Comparison of ENCODE assay signal across 8 cellular contexts in the genomic region with DNA sequence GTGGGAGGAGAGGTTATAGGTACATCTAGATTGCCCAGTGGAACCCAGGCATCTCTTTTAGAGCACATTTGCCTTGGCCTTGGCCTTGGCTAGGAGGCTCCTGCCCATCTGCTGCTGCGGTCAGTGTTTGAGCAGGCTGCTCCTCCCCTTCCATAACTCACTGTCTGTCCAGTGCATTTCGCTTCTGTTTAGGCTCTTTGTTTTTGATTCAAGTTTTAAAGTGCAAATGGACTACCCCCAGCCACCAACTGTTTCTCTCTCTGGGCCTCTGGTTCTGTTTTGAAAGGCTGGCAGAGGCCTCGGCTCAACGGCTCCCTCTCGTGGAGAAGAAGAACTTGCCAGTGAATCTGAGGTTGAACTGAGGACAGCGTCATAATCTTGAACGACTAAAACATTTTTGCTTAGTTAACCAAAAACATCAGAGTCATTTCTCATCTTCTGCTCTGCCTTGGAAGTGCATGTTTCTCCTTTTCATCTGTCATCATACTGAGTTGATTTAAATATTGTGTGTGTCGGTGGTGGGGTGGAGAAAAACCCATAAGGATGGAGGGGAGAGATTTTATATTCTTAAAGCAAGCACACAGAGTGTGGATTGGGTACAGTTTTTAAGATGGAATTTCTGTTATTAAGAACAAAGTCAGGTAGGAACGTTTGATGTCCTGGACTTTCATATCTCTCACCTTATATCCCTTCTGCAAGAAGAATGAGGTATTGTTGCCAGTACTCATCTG.
DNase-seq lines count a peak whose midpoint lies in the region; ATAC-seq, FAIRE-seq and TF ChIP-seq lines count a peak whose summit lies in the region.

No MANE protein-coding gene starts in this region.

- no peak for FAIRE-seq in astrocyte (lab: Jason Lieb, UNC)

- H3K27me3 ChIP-seq in astrocyte (ENCODE audit: insufficient read depth, low read length): no peaks in the 10 kb centered on the region
- no peaks in the 10 kb centered on the region for H3K27me3 ChIP-seq in right cardiac atrium (ENCODE audit: control insufficient read depth, insufficient read depth)

- no peaks in the 10 kb centered on the region for H3K4me1 ChIP-seq in astrocyte (ENCODE audit: insufficient read depth, low read length)
- H3K4me1 ChIP-seq in right cardiac atrium (ENCODE audit: control insufficient read depth, insufficient read depth, low read length): peaks cover 9% of the 10 kb centered on the region

- H3K36me3 ChIP-seq in astrocyte (ENCODE audit: insufficient read depth, low read length): peaks cover 5% of the 10 kb centered on the region

- no peak overlapping the region for H3K27ac ChIP-seq in astrocyte (ENCODE audit: low read depth, low read length)
- no peak overlapping the region for H3K27ac ChIP-seq in right cardiac atrium (ENCODE audit: low read length)

- no peaks in the 10 kb centered on the region for H3K27me3 Mint-ChIP-seq in astrocyte (ENCODE audit: low read depth, unreplicated experiment)

- H4K20me1 ChIP-seq in astrocyte (ENCODE audit: insufficient read depth, low read length): peaks cover 68% of the 10 kb centered on the region

- H3K9me3 ChIP-seq in astrocyte (ENCODE audit: insufficient read depth, low read depth, low read length) (no peaks in the 10 kb centered on the region), right cardiac atrium (ENCODE audit: control insufficient read depth, low read length) (no peaks in the 10 kb centered on the region)

- H2AFZ ChIP-seq in astrocyte (ENCODE audit: low read depth, low read length): no peak overlapping the region

- no peaks in the 10 kb centered on the region for H3K9me3 Mint-ChIP-seq in astrocyte (ENCODE audit: unreplicated experiment)

- peak; percentile 63 to 79 for ATAC-seq in right cardiac atrium

- intact Hi-C loops in right cardiac atrium (cut with DNase I): no loop called here

- peak overlapping the region; percentile 28 for H3K4me3 Mint-ChIP-seq in astrocyte (ENCODE audit: unreplicated experiment)

- TF ChIP-seq CTCF in astrocyte (IDR thresholded peaks at IDR 0.05; ENCODE audit: insufficient read depth, low read depth, low read length): peak; percentile 96

- no peak overlapping the region for H3K4me2 ChIP-seq in astrocyte (ENCODE audit: low read length)

- H3K36me3 Mint-ChIP-seq in astrocyte (ENCODE audit: low read depth, unreplicated experiment): peaks cover 31% of the 10 kb centered on the region

- peak overlapping the region; percentile 83 for H3K27ac Mint-ChIP-seq in astrocyte (ENCODE audit: unreplicated experiment)

- WGBS in right cardiac atrium: 10% methylated on average over 9 of the region's 9 CpGs

- no peak overlapping the region for H3K9ac ChIP-seq in astrocyte (ENCODE audit: low read length)

- DNase-seq in GM03348 (ENCODE audit: low spot score) (peak; percentile 85), Kasumi-1 (lab: John Stamatoyannopoulos, UW) (peak; percentile 51 to 59), T-helper 9 cell (peak; percentile 50), astrocyte (ENCODE audit: low read depth) (peak; percentile 53), right cardiac atrium (peak; percentile 75 to 88 (median 85)), skeletal muscle cell (ENCODE audit: low read depth) (peak; percentile 47), NK-92 (lab: John Stamatoyannopoulos, UW; ENCODE audit: unreplicated experiment) (no peak), NCI-H2107 treated with DMSO at 0.1 percent for 48 hours (lab: John Stamatoyannopoulos, UW; ENCODE audit: unreplicated experiment) (no peak)

- peaks cover 11% of the 10 kb centered on the region for H3K79me2 ChIP-seq in astrocyte (ENCODE audit: insufficient read depth, low read length)

- H3K4me3 ChIP-seq in astrocyte (ENCODE audit: insufficient read depth, low read depth, low read length): no peak overlapping the region
- no peak overlapping the region for H3K4me3 ChIP-seq in right cardiac atrium (ENCODE audit: low read length)
- no peak overlapping the region for H3K4me3 ChIP-seq in skeletal muscle cell (ENCODE audit: low read depth, low read length)

- H3K4me1 Mint-ChIP-seq in astrocyte (ENCODE audit: low read depth, unreplicated experiment): peaks cover 16% of the 10 kb centered on the region

Comparison
In these comparisons a context has a peak if more than half of its experiments do, and no peak if none do; other contexts are left out.
1. DNase-seq: peak in GM03348 (single experiment), Kasumi-1 (2 of 2), T-helper 9 cell (single experiment), astrocyte (single experiment), right cardiac atrium (3 of 3) and skeletal muscle cell (single experiment); none in NK-92 (single experiment) and NCI-H2107 treated with DMSO at 0.1 percent for 48 hours (single experiment).